Comparison of ENCODE assay signal across 13 cellular contexts in genomic region chr6:135030532-135031178, GRCh38. TPM values are rescaled to one million over a fixed set of nuclear protein-coding genes. Genes with fewer than 3 reads are reported as not detected.
A peak's percentile ranks its signal among the peaks of the same experiment; 100 is the strongest.
DNase-seq lines count a peak whose midpoint lies in the region; ATAC-seq and TF ChIP-seq lines count a peak whose summit lies in the region.
"Had no signal": no experiment of that assay in that cellular context is flagged by ENCODE, and none has a peak within 500 bp of the region (broad histone marks: within the 10 kb centered on the region; RNA-seq: fewer than 3 reads in every experiment).

No MANE protein-coding gene starts in this region.

- no peaks in the 10 kb centered on the region for H3K27me3 Mint-ChIP-seq in CD4-positive, alpha-beta memory T cell
- no peaks in the 10 kb centered on the region for H3K27me3 Mint-ChIP-seq in activated naive CD4-positive, alpha-beta T cell treated with anti-CD3 and anti-CD28 coated beads for 36 hours (ENCODE audit: low read depth)

- DNase-seq in CD4-positive, alpha-beta memory T cell: no peak
- DNase-seq in HCEC 1CT (peak; percentile 17), fibroblast of mammary gland (ENCODE audit: low read depth) (peak; percentile 64), WERI-Rb-1 (no peak), H7 (no peak), DMS153 treated with DMSO at 0.1 percent for 48 hours (lab: John Stamatoyannopoulos, UW; ENCODE audit: unreplicated experiment) (no peak)
- peak; percentile 25 for DNase-seq in activated naive CD4-positive, alpha-beta T cell treated with anti-CD3 and anti-CD28 coated beads for 36 hours
- DNase-seq: effector CD4-positive, alpha-beta T cell; kidney glomerular epithelial cell; NCI-H345; PC-9 had no signal

- H3K4me3 ChIP-seq in CD4-positive, alpha-beta memory T cell (ENCODE audit: low read length in 2 of 2): no peak overlapping the region
- H3K4me3 ChIP-seq in fibroblast of mammary gland (ENCODE audit: control insufficient read depth, low read depth, low read length): no peak overlapping the region
- H3K4me3 ChIP-seq in WERI-Rb-1 (ENCODE audit: low read depth, low read length): no peak overlapping the region
- H3K4me3 ChIP-seq in H7 (ENCODE audit: insufficient read depth, low read depth, low read length): no peak overlapping the region
- H3K4me3 ChIP-seq: PC-9 had no signal

- POLR2A ChIA-PET in CD4-positive, alpha-beta memory T cell (lab: Charles Lee; ENCODE audit: partially characterized antibody): interaction anchor here (1.0 kb wide), 1 partner anchor 24 kb away, joined by 3 read pairs; the partner anchor contains the start of gene HBS1L

- ATAC-seq in HG02798 (IDR thresholded peaks at IDR 0.05; ENCODE audit: poor library complexity, unreplicated experiment): no peak

- H3K36me3 Mint-ChIP-seq in CD4-positive, alpha-beta memory T cell: peaks cover 26 to 33% of the 10 kb centered on the region in 2 donors
- H3K36me3 Mint-ChIP-seq in activated naive CD4-positive, alpha-beta T cell treated with anti-CD3 and anti-CD28 coated beads for 36 hours (ENCODE audit: low read depth): peaks cover 34% of the 10 kb centered on the region

- H3K9me3 Mint-ChIP-seq in CD4-positive, alpha-beta memory T cell: no peaks in the 10 kb centered on the region
- H3K9me3 Mint-ChIP-seq in activated naive CD4-positive, alpha-beta T cell treated with anti-CD3 and anti-CD28 coated beads for 36 hours: no peaks in the 10 kb centered on the region

- CTCF ChIA-PET in CD4-positive, alpha-beta memory T cell (lab: Charles Lee; ENCODE audit: partially characterized antibody): no interaction called here
- CTCF ChIA-PET in activated naive CD4-positive, alpha-beta T cell treated with anti-CD3 and anti-CD28 coated beads for 36 hours (lab: Charles Lee): interaction anchor here (1.3 kb wide), 1 partner anchor 11 kb away, joined by 3 read pairs; no protein-coding TSS in a partner anchor

- no peaks in the 10 kb centered on the region for H3K27me3 ChIP-seq in CD4-positive, alpha-beta memory T cell (ENCODE audit: insufficient read depth, low read length)
- H3K27me3 ChIP-seq in WERI-Rb-1 (ENCODE audit: insufficient read depth, low read depth, severe bottlenecking) (no peaks in the 10 kb centered on the region), H7 (ENCODE audit: control insufficient read depth, insufficient read depth, low read length) (no peaks in the 10 kb centered on the region)

- intact Hi-C loops in CD4-positive, alpha-beta memory T cell (cut with micrococcal nuclease): no loop called here
- intact Hi-C loops in activated naive CD4-positive, alpha-beta T cell treated with anti-CD3 and anti-CD28 coated beads for 36 hours (cut with micrococcal nuclease): loop anchor here (1.0 kb wide), 8 partner anchors 8 to 133 kb away; partner anchors contain the start of gene HBS1L

- peaks cover 34% of the 10 kb centered on the region for H3K4me1 ChIP-seq in CD4-positive, alpha-beta memory T cell (ENCODE audit: insufficient read depth, low read length)

- H3K9me3 ChIP-seq in CD4-positive, alpha-beta memory T cell (ENCODE audit: control insufficient read depth in 1 of 2, low read length in 2 of 2): no peaks in the 10 kb centered on the region
- no peaks in the 10 kb centered on the region for H3K9me3 ChIP-seq in WERI-Rb-1 (ENCODE audit: severe bottlenecking)

- peak overlapping the region; percentile 10 to 76 (median 58) for H3K4me3 Mint-ChIP-seq in CD4-positive, alpha-beta memory T cell
- H3K4me3 Mint-ChIP-seq in activated naive CD4-positive, alpha-beta T cell treated with anti-CD3 and anti-CD28 coated beads for 36 hours: no peak overlapping the region

- peaks cover 32 to 59% (median 36%) of the 10 kb centered on the region in 4 donors for H3K4me1 Mint-ChIP-seq in CD4-positive, alpha-beta memory T cell
- H3K4me1 Mint-ChIP-seq in activated naive CD4-positive, alpha-beta T cell treated with anti-CD3 and anti-CD28 coated beads for 36 hours (ENCODE audit: low read depth): peaks cover 57% of the 10 kb centered on the region

- TF ChIP-seq CTCF in fibroblast of mammary gland (conservative IDR thresholded peaks at IDR 0.05; ENCODE audit: control insufficient read depth, insufficient read depth, low read depth, low read length) (no peak), WERI-Rb-1 (IDR thresholded peaks at IDR 0.05; ENCODE audit: low read depth, low read length) (no peak)

- no peaks in the 10 kb centered on the region for H3K36me3 ChIP-seq in CD4-positive, alpha-beta memory T cell (ENCODE audit: insufficient read depth, low read length)
- peaks cover 25% of the 10 kb centered on the region for H3K36me3 ChIP-seq in WERI-Rb-1
- H3K36me3 ChIP-seq in H7 (replicated peaks; ENCODE audit: control insufficient read depth, insufficient read depth, low read length): peaks cover 2% of the 10 kb centered on the region

- H3K27ac Mint-ChIP-seq in CD4-positive, alpha-beta memory T cell: peak overlapping the region; percentile 36 to 91 (median 82)
- peak overlapping the region; percentile 71 for H3K27ac Mint-ChIP-seq in activated naive CD4-positive, alpha-beta T cell treated with anti-CD3 and anti-CD28 coated beads for 36 hours

- H3K27ac ChIP-seq in CD4-positive, alpha-beta memory T cell (ENCODE audit: low read depth, low read length): peak overlapping the region; percentile 47
- H3K27ac ChIP-seq in WERI-Rb-1: no peak overlapping the region
- H3K27ac ChIP-seq: C4-2B, PC-9 had no signal

RNA-seq across cellular contexts. Expression of gene HBS1L, which starts 24.0 kb away (rescaled TPM):
- 10 to 100 TPM; 63.8 to 69.9 TPM for total RNA-seq in CD4-positive, alpha-beta memory T cell
- 10 to 100 TPM; 49.0 to 59.5 TPM for polyA plus RNA-seq in CD4-positive, alpha-beta memory T cell
- 100 to 1,000 TPM; 150 to 153 TPM for total RNA-seq in activated naive CD4-positive, alpha-beta T cell treated with anti-CD3 and anti-CD28 coated beads for 36 hours
- total RNA-seq in H7 (2014; rRNA removed; shearing (Covaris generic)): 106 and 139 TPM in 2 replicates

Comparison
In these comparisons a context has a peak if more than half of its experiments do, and no peak if none do; other contexts are left out.
1. DNase-seq: peak in HCEC 1CT (single experiment), activated naive CD4-positive, alpha-beta T cell treated with anti-CD3 and anti-CD28 coated beads for 36 hours (single experiment) and fibroblast of mammary gland (single experiment); none in CD4-positive, alpha-beta memory T cell (0 of 5), WERI-Rb-1 (single experiment), H7 (single experiment) and DMS153 treated with DMSO at 0.1 percent for 48 hours (single experiment).